Comparison of ENCODE assay signal across 23 cellular contexts in the genomic region with DNA sequence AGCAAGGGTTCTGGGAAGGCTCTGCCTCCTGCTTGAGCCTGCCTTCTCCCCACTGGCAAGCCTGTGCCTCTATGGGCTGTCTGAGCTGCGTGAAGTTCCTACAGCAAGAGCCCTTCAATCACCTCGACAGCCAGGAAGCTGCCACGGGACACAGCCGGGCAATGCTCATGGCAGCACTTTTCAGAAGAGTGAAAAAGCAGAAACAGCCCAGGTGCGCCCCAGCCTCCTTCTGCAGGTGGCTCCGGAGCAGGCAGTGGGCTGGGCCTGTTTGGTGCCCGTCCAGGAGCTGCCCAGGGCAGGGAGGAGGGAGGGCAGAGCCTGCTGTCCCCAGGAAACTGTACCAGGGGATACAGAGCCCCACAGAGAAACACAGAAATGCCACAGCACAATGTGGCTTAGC.
"Had no signal": no experiment of that assay in that cellular context is flagged by ENCODE, and none has a peak within 500 bp of the region (broad histone marks: within the 10 kb centered on the region; RNA-seq: fewer than 3 reads in every experiment).

No MANE protein-coding gene starts in this region.

- H3K79me2 ChIP-seq: parathyroid adenoma had no signal

- H3K9ac ChIP-seq: neural progenitor cell, parathyroid adenoma had no signal

- H3K4me1 ChIP-seq: esophagus muscularis mucosa, gastroesophageal sphincter, neural progenitor cell, parathyroid adenoma, psoas muscle, tibial nerve, upper lobe of right lung had no signal

- DNase-seq: effector memory CD8-positive, alpha-beta T cell; glutamatergic neuron; left cardiac atrium; left ventricle myocardium superior; mesenchymal stem cell; midbrain; occipital lobe; psoas muscle; retina; right lobe of liver; stimulated activated CD4-positive, alpha-beta T cell treated with anti-CD3 and anti-CD28 coated beads, Interleukin-4, amount 100 ng/mL, for 1 hour; stimulated activated CD8-positive, alpha-beta memory T cell treated with anti-CD3 and anti-CD28 coated beads, Interleukin-4, amount 100 ng/mL, for 48 hours; testis; upper lobe of right lung had no signal

- H3K4me2 ChIP-seq: neural progenitor cell had no signal

- ATAC-seq: effector memory CD8-positive, alpha-beta T cell; gastroesophageal sphincter; left ventricle myocardium superior; natural killer cell treated with Interleukin-12 subunit alpha and Interleukin-12 subunit beta and Interleukin-15 and Interleukin-18, amount 100 ng/mL, for 72 hours; stimulated activated effector memory CD8-positive, alpha-beta T cell treated with anti-CD3 and anti-CD28 coated beads, Interleukin-12 subunit alpha, Interleukin-12 subunit beta, amount 100 ng/mL, for 72 hours; upper lobe of right lung had no signal

- H3K27me3 ChIP-seq: esophagus muscularis mucosa, gastroesophageal sphincter, neural progenitor cell, right lobe of liver, testis, tibial nerve, upper lobe of right lung had no signal

- H3K4me3 ChIP-seq: esophagus muscularis mucosa, gastroesophageal sphincter, lung, neural progenitor cell, psoas muscle, right lobe of liver, testis, tibial nerve, upper lobe of right lung had no signal

- H3K27ac ChIP-seq: epithelial cell of prostate, esophagus muscularis mucosa, gastroesophageal sphincter, neural progenitor cell, parathyroid adenoma, psoas muscle, testis, tibial nerve, upper lobe of right lung had no signal

- H2AFZ ChIP-seq: neural progenitor cell, parathyroid adenoma had no signal

- H3K36me3 ChIP-seq: neural progenitor cell had no signal

- H3K9me3 ChIP-seq: esophagus muscularis mucosa, gastroesophageal sphincter, psoas muscle, right lobe of liver, testis, tibial nerve, upper lobe of right lung had no signal
